19 cellular contexts compared by ENCODE assay signal in genomic region chr1:66999640-67000400, GRCh38. TPM values are rescaled to one million over a fixed set of nuclear protein-coding genes. Genes with fewer than 3 reads are reported as not detected.
DNase-seq lines count a peak whose midpoint lies in the region; ATAC-seq and TF ChIP-seq lines count a peak whose summit lies in the region.
"Had no signal": no experiment of that assay in that cellular context is flagged by ENCODE, and none has a peak within 500 bp of the region (broad histone marks: within the 10 kb centered on the region; RNA-seq: fewer than 3 reads in every experiment).

No MANE protein-coding gene starts in this region.

- no peaks in the 10 kb centered on the region for H3K9me3 ChIP-seq in cardiac muscle cell (ENCODE audit: low read depth)
- H3K9me3 ChIP-seq: colonic mucosa, vagina had no signal

- no peak overlapping the region for H4K5ac ChIP-seq in mesendoderm (ENCODE audit: low read length)

- intact Hi-C loops in left ventricle myocardium superior (cut with micrococcal nuclease) = loop anchor here (10.0 kb wide), 1 partner anchor 45 kb away; no protein-coding TSS in a partner anchor
- intact Hi-C loops in Right ventricle myocardium inferior (cut with DNase I) = loop anchor here (5.0 kb wide), 2 partner anchors 52 to 238 kb away; partner anchors contain the start of gene SLC35D1

- POLR2A ChIA-PET in activated CD4-positive, alpha-beta memory T cell treated with anti-CD3 and anti-CD28 coated beads, Interleukin-2, amount 10 ng/mL, durations not matched to agents 7 days and 5 days (lab: Charles Lee) = interaction anchor here (0.6 to 0.7 kb wide), 2 partner anchors 10 to 54 kb away, joined by 3 read pairs; no protein-coding TSS in a partner anchor

- no peak overlapping the region for H3K23ac ChIP-seq in mesendoderm (ENCODE audit: low read length)

- H2AK5ac ChIP-seq in mesendoderm (ENCODE audit: low read length) = no peak overlapping the region

- no peak overlapping the region for H3K27ac Mint-ChIP-seq in activated CD4-positive, alpha-beta memory T cell treated with anti-CD3 and anti-CD28 coated beads, Interleukin-2, amount 10 ng/mL, durations not matched to agents 7 days and 5 days
- H3K27ac Mint-ChIP-seq: activated CD8-positive, alpha-beta memory T cell treated with anti-CD3 and anti-CD28 coated beads, Interleukin-2, amount 10 ng/mL, durations not matched to agents 7 days and 5 days; T-helper 1 cell treated with Interleukin-12 subunit alpha and Interleukin-12 subunit beta and Interleukin-4 antibody, amounts not matched to agents 30 μg/mL and 1 μg/mL, for 36 hours had no signal

- no peak overlapping the region for H2BK120ac ChIP-seq in mesendoderm (ENCODE audit: low read depth, low read length)

- H3K79me1 ChIP-seq in mesendoderm (ENCODE audit: low read length) = no peaks in the 10 kb centered on the region

- no peak overlapping the region for H2BK5ac ChIP-seq in mesendoderm (ENCODE audit: low read length)

- H3K27me3 ChIP-seq in cardiac muscle cell (no peaks in the 10 kb centered on the region), mesendoderm (ENCODE audit: insufficient read depth, low read length, poor library complexity) (no peaks in the 10 kb centered on the region)
- H3K27me3 ChIP-seq: colonic mucosa, vagina had no signal

- H4K8ac ChIP-seq in mesendoderm (ENCODE audit: low read depth, low read length) = no peak overlapping the region

- TF ChIP-seq CTCF in cardiac muscle cell (IDR thresholded peaks at IDR 0.05; ENCODE audit: low read depth, low read length) = no peak

- H3K79me2 ChIP-seq in mesendoderm (ENCODE audit: control insufficient read depth, insufficient read depth, low read length) = no peaks in the 10 kb centered on the region

- peaks cover 22% of the 10 kb centered on the region for H3K4me1 Mint-ChIP-seq in activated CD4-positive, alpha-beta memory T cell treated with anti-CD3 and anti-CD28 coated beads, Interleukin-2, amount 10 ng/mL, durations not matched to agents 7 days and 5 days

- no CpG with 5 or more reads among the region's 7 CpGs for WGBS in mesendoderm (ENCODE audit: extremely low coverage, insufficient coverage, low lambda C conversion rate)

- no peak overlapping the region for H3K4ac ChIP-seq in mesendoderm (ENCODE audit: low read depth, low read length)

- H3K27ac ChIP-seq in cardiac muscle cell = peak overlapping the region; percentile 79
- H3K27ac ChIP-seq in mesendoderm (ENCODE audit: low read depth, low read length) = no peak overlapping the region
- H3K27ac ChIP-seq: colonic mucosa, vagina had no signal

- no peaks in the 10 kb centered on the region for H3K27me3 Mint-ChIP-seq in activated CD4-positive, alpha-beta memory T cell treated with anti-CD3 and anti-CD28 coated beads, Interleukin-2, amount 10 ng/mL, durations not matched to agents 7 days and 5 days
- H3K27me3 Mint-ChIP-seq: activated CD8-positive, alpha-beta memory T cell treated with anti-CD3 and anti-CD28 coated beads, Interleukin-2, amount 10 ng/mL, durations not matched to agents 7 days and 5 days; stimulated activated naive CD8-positive, alpha-beta T cell treated with anti-CD3 and anti-CD28 coated beads, Interleukin-15, amount 100 ng/mL, for 72 hours had no signal

- no peak overlapping the region for H2BK15ac ChIP-seq in mesendoderm (replicated peaks; ENCODE audit: low read depth)

- ATAC-seq in left ventricle myocardium superior (no peak), HG03520 (IDR thresholded peaks at IDR 0.05; ENCODE audit: unreplicated experiment) (no peak), Right ventricle myocardium inferior (no peak)
- ATAC-seq: activated CD8-positive, alpha-beta memory T cell treated with anti-CD3 and anti-CD28 coated beads, Interleukin-2, amount 10 ng/mL, durations not matched to agents 7 days and 5 days; GM12878 had no signal

- H3K56ac ChIP-seq in mesendoderm (ENCODE audit: low read length) = no peak overlapping the region

- H3K36me3 Mint-ChIP-seq in activated CD4-positive, alpha-beta memory T cell treated with anti-CD3 and anti-CD28 coated beads, Interleukin-2, amount 10 ng/mL, durations not matched to agents 7 days and 5 days (ENCODE audit: low read depth) = peaks cover 26% of the 10 kb centered on the region

- H3K9me3 Mint-ChIP-seq in activated CD4-positive, alpha-beta memory T cell treated with anti-CD3 and anti-CD28 coated beads, Interleukin-2, amount 10 ng/mL, durations not matched to agents 7 days and 5 days = no peaks in the 10 kb centered on the region
- H3K9me3 Mint-ChIP-seq: stimulated activated naive CD8-positive, alpha-beta T cell treated with anti-CD3 and anti-CD28 coated beads, Interleukin-15, amount 100 ng/mL, for 72 hours; T-helper 1 cell treated with Interleukin-12 subunit alpha and Interleukin-12 subunit beta and Interleukin-4 antibody, amounts not matched to agents 30 μg/mL and 1 μg/mL, for 36 hours had no signal

- H3K18ac ChIP-seq in mesendoderm (ENCODE audit: low read length) = no peak overlapping the region

- H3K4me3 ChIP-seq in cardiac muscle cell (peak overlapping the region; percentile 6), mesendoderm (ENCODE audit: low read length) (no peak overlapping the region)
- H3K4me3 ChIP-seq: colonic mucosa, GM12878, lung, vagina had no signal

- no peak overlapping the region for H3K9ac ChIP-seq in mesendoderm (ENCODE audit: low read length)

- DNase-seq in cardiac muscle cell (ENCODE audit: low read depth in 1 of 2, low spot score in 1 of 2) (peak; percentile 29 to 69), left ventricle myocardium superior (no peak), SKM-1 (lab: John Stamatoyannopoulos, UW; ENCODE audit: unreplicated experiment) (peak; percentile 47), mesendoderm (peak; percentile 8), NK-92 (lab: John Stamatoyannopoulos, UW; ENCODE audit: unreplicated experiment) (no peak), Right ventricle myocardium inferior (ENCODE audit: missing footprints) (no peak)
- no peak for DNase-seq in activated CD4-positive, alpha-beta memory T cell treated with anti-CD3 and anti-CD28 coated beads, Interleukin-2, amount 10 ng/mL, durations not matched to agents 7 days and 5 days
- DNase-seq: activated CD8-positive, alpha-beta memory T cell treated with anti-CD3 and anti-CD28 coated beads, Interleukin-2, amount 10 ng/mL, durations not matched to agents 7 days and 5 days; activated effector memory CD4-positive, alpha-beta T cell treated with anti-CD3 and anti-CD28 coated beads, Interleukin-2, amount 50 U/mL, for 16 hours; aorta; colonic mucosa; COR-L47; NCI-H524; stimulated activated naive CD8-positive, alpha-beta T cell treated with anti-CD3 and anti-CD28 coated beads, Interleukin-15, amount 100 ng/mL, for 72 hours had no signal

- H3K36me3 ChIP-seq in cardiac muscle cell (peaks cover 4% of the 10 kb centered on the region), mesendoderm (ENCODE audit: control insufficient read depth, insufficient read depth, low read length) (no peaks in the 10 kb centered on the region)
- H3K36me3 ChIP-seq: colonic mucosa had no signal

- H3K4me3 Mint-ChIP-seq in activated CD4-positive, alpha-beta memory T cell treated with anti-CD3 and anti-CD28 coated beads, Interleukin-2, amount 10 ng/mL, durations not matched to agents 7 days and 5 days = no peak overlapping the region
- H3K4me3 Mint-ChIP-seq: activated CD8-positive, alpha-beta memory T cell treated with anti-CD3 and anti-CD28 coated beads, Interleukin-2, amount 10 ng/mL, durations not matched to agents 7 days and 5 days; stimulated activated naive CD8-positive, alpha-beta T cell treated with anti-CD3 and anti-CD28 coated beads, Interleukin-15, amount 100 ng/mL, for 72 hours; T-helper 1 cell treated with Interleukin-12 subunit alpha and Interleukin-12 subunit beta and Interleukin-4 antibody, amounts not matched to agents 30 μg/mL and 1 μg/mL, for 36 hours had no signal

- CTCF ChIA-PET in activated CD4-positive, alpha-beta memory T cell treated with anti-CD3 and anti-CD28 coated beads, Interleukin-2, amount 10 ng/mL, durations not matched to agents 7 days and 5 days (lab: Charles Lee) = interaction anchor here (0.5 to 3.0 kb wide), 5 partner anchors 150 to 286 kb away, joined by 3 to 16 read pairs (median 3); no protein-coding TSS in a partner anchor

- H3K4me2 ChIP-seq in mesendoderm (ENCODE audit: low read length) = no peak overlapping the region

- H3K4me1 ChIP-seq in cardiac muscle cell (ENCODE audit: low read depth) (peaks cover 53% of the 10 kb centered on the region), mesendoderm (ENCODE audit: control insufficient read depth, low read depth, low read length) (no peaks in the 10 kb centered on the region)
- H3K4me1 ChIP-seq: colonic mucosa had no signal

RNA-seq across cellular contexts. Expression of gene SLC35D1, which starts 54.1 kb away (rescaled TPM):
- total RNA-seq in cardiac muscle cell = 9.0 and 13.3 TPM in 2 replicates
- 11.3 and 19.4 TPM in 2 replicates for polyA plus RNA-seq in cardiac muscle cell
- 2.7 TPM for total RNA-seq in left ventricle myocardium superior
- polyA plus RNA-seq in mesendoderm (2013, experiment 1 of 2) = 2.9 TPM
- 2.5 TPM for polyA plus RNA-seq in mesendoderm (2013, experiment 2 of 2)
- total RNA-seq in activated CD4-positive, alpha-beta memory T cell treated with anti-CD3 and anti-CD28 coated beads, Interleukin-2, amount 10 ng/mL, durations not matched to agents 7 days and 5 days = 10 to 100 TPM; 14.2 to 15.7 TPM
- total RNA-seq in Right ventricle myocardium inferior = 3.2 TPM

Comparison
In these comparisons a context has a peak if more than half of its experiments do, and no peak if none do; other contexts are left out.
1. DNase-seq: peak in cardiac muscle cell (2 of 2), SKM-1 (single experiment) and mesendoderm (single experiment); none in left ventricle myocardium superior (single experiment), activated CD4-positive, alpha-beta memory T cell treated with anti-CD3 and anti-CD28 coated beads, Interleukin-2, amount 10 ng/mL, durations not matched to agents 7 days and 5 days (single experiment), NK-92 (single experiment) and Right ventricle myocardium inferior (single experiment).